ENCODE assay signal across 31 cellular contexts in the genomic region with DNA sequence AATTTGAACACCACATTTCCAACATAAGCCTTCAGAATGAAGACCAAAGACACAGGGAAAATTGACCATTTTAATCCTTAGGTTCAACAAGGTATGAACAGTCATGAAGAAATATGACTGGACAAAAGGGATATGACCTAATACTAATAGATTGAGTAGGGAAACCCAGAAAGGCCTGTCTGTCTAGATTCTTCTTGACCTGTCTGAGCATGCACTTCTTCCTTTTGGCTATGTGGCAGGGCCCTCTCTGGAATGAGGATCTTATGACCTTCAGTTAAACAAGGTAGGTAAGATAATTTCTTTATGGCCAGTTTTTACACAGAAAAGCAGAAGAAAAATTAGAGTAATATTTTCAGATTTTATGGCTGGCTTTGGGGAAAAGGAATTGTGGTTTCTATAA. TPM values are rescaled to one million over a fixed set of nuclear protein-coding genes. Genes with fewer than 3 reads are reported as not detected.
"Had no signal": no experiment of that assay in that cellular context is flagged by ENCODE, and none has a peak within 500 bp of the region (broad histone marks: within the 10 kb centered on the region; RNA-seq: fewer than 3 reads in every experiment).

No MANE protein-coding gene starts in this region.

- H3K9me3 ChIP-seq: ascending aorta, gastroesophageal sphincter, lower lobe of right lung, mucosa of descending colon, ovary, sigmoid colon, thyroid gland had no signal

- H3K27me3 ChIP-seq: ascending aorta, ovary had no signal

- H3K4me3 Mint-ChIP-seq: activated CD4-positive, alpha-beta memory T cell treated with anti-CD3 and anti-CD28 coated beads for 36 hours; activated CD4-positive, alpha-beta T cell treated with anti-CD3 and anti-CD28 coated beads, Interleukin-2, amount 10 ng/mL, durations not matched to agents 24 days and 14 days; activated naive CD4-positive, alpha-beta T cell treated with anti-CD3 and anti-CD28 coated beads, Interleukin-2, amount 10 ng/mL, durations not matched to agents 7 days and 5 days; activated naive CD8-positive, alpha-beta T cell treated with anti-CD3 and anti-CD28 coated beads, Interleukin-2, amount 10 ng/mL, durations not matched to agents 7 days and 5 days; endodermal cell; stimulated activated naive B cell treated with anti-CD40 and anti-IgM and Interleukin-4, amounts not matched to agents 10 μg/mL and 1 μg/mL and 100 μg/mL, for 72 hours; T-helper 17 cell had no signal

- H3K27ac ChIP-seq: ascending aorta, gastroesophageal sphincter, left lung, lower lobe of right lung, ovary, sigmoid colon, stomach, thyroid gland had no signal

- H3K36me3 ChIP-seq: ascending aorta, gastroesophageal sphincter, left lung, lower lobe of right lung, ovary, sigmoid colon, stomach, thyroid gland had no signal

- H3K27ac Mint-ChIP-seq: activated CD4-positive, alpha-beta memory T cell treated with anti-CD3 and anti-CD28 coated beads for 36 hours; activated CD4-positive, alpha-beta T cell treated with anti-CD3 and anti-CD28 coated beads, Interleukin-2, amount 10 ng/mL, durations not matched to agents 24 days and 14 days; activated naive CD4-positive, alpha-beta T cell treated with anti-CD3 and anti-CD28 coated beads, Interleukin-2, amount 10 ng/mL, durations not matched to agents 7 days and 5 days; activated naive CD8-positive, alpha-beta T cell treated with anti-CD3 and anti-CD28 coated beads, Interleukin-2, amount 10 ng/mL, durations not matched to agents 7 days and 5 days; endodermal cell; nephron; progenitor cell of endocrine pancreas; stimulated activated naive B cell treated with anti-CD40 and anti-IgM and Interleukin-4, amounts not matched to agents 10 μg/mL and 1 μg/mL and 100 μg/mL, for 72 hours; T-helper 17 cell had no signal

- H3K4me3 ChIP-seq: ascending aorta, gastroesophageal sphincter, left lung, lower lobe of right lung, mucosa of descending colon, ovary, sigmoid colon, stomach, thyroid gland had no signal

- ATAC-seq: gastroesophageal sphincter; left lung; lower lobe of right lung; mucosa of descending colon; stimulated activated naive B cell treated with anti-CD40 and anti-IgM and Interleukin-4, amounts not matched to agents 10 μg/mL and 1 μg/mL and 100 μg/mL, for 72 hours; T-helper 17 cell had no signal

- DNase-seq: activated CD4-positive, alpha-beta memory T cell treated with anti-CD3 and anti-CD28 coated beads for 36 hours; activated CD4-positive, alpha-beta T cell treated with anti-CD3 and anti-CD28 coated beads, Interleukin-2, amount 10 ng/mL, durations not matched to agents 24 days and 14 days; activated CD4-positive, CD25-positive, alpha-beta regulatory T cell treated with anti-CD3 and anti-CD28 coated beads, Interleukin-2, amount 50 U/mL, for 72 hours; activated CD8-positive, alpha-beta memory T cell treated with anti-CD3 and anti-CD28 coated beads, Interleukin-2, amount 50 U/mL, for 4 hours; activated gamma-delta T cell; activated naive CD4-positive, alpha-beta T cell treated with anti-CD3 and anti-CD28 coated beads, Interleukin-2, amount 10 ng/mL, durations not matched to agents 7 days and 5 days; activated naive CD8-positive, alpha-beta T cell treated with anti-CD3 and anti-CD28 coated beads, Interleukin-2, amount 10 ng/mL, durations not matched to agents 7 days and 5 days; activated T-cell treated with anti-CD3 and anti-CD28 coated beads, Interleukin-2, amount 50 U/mL, for 1 hour; caudate nucleus; endodermal cell; head of caudate nucleus; left lung; lower lobe of right lung; mucosa of descending colon; ovary; retina; sigmoid colon; stimulated activated CD4-positive, alpha-beta T cell treated with anti-CD3 and anti-CD28 coated beads, Interleukin-15, amount 100 ng/mL, for 24 hours; stimulated activated CD4-positive, alpha-beta T cell treated with anti-CD3 and anti-CD28 coated beads, Interleukin-2, amount 100 ng/mL, for 24 hours; stimulated activated naive B cell treated with anti-CD40 and anti-IgM and Interleukin-4, amounts not matched to agents 10 μg/mL and 1 μg/mL and 100 μg/mL, for 72 hours; stomach; T-helper 17 cell; T1000; thyroid gland had no signal

- H3K9me3 Mint-ChIP-seq: activated CD4-positive, alpha-beta T cell treated with anti-CD3 and anti-CD28 coated beads, Interleukin-2, amount 10 ng/mL, durations not matched to agents 24 days and 14 days; activated naive CD4-positive, alpha-beta T cell treated with anti-CD3 and anti-CD28 coated beads, Interleukin-2, amount 10 ng/mL, durations not matched to agents 7 days and 5 days; endodermal cell had no signal

- H3K4me1 Mint-ChIP-seq: T-helper 17 cell had no signal

- H3K36me3 Mint-ChIP-seq: activated naive CD4-positive, alpha-beta T cell treated with anti-CD3 and anti-CD28 coated beads, Interleukin-2, amount 10 ng/mL, durations not matched to agents 7 days and 5 days; activated naive CD8-positive, alpha-beta T cell treated with anti-CD3 and anti-CD28 coated beads, Interleukin-2, amount 10 ng/mL, durations not matched to agents 7 days and 5 days; stimulated activated naive B cell treated with anti-CD40 and anti-IgM and Interleukin-4, amounts not matched to agents 10 μg/mL and 1 μg/mL and 100 μg/mL, for 72 hours had no signal

RNA-seq across cellular contexts. Expression of gene PHYHIPL, which starts 3.0 kb away (rescaled TPM):
- total RNA-seq: activated CD4-positive, alpha-beta memory T cell treated with anti-CD3 and anti-CD28 coated beads for 36 hours; activated CD4-positive, alpha-beta T cell treated with anti-CD3 and anti-CD28 coated beads, Interleukin-2, amount 10 ng/mL, durations not matched to agents 24 days and 14 days; activated CD8-positive, alpha-beta memory T cell treated with anti-CD3 and anti-CD28 coated beads for 36 hours; activated naive CD8-positive, alpha-beta T cell treated with anti-CD3 and anti-CD28 coated beads, Interleukin-2, amount 10 ng/mL, durations not matched to agents 7 days and 5 days; ascending aorta; left lung; lower lobe of right lung; mesenteric fat pad; myocyte; T-helper 17 cell had no signal
